In genomic region chr7:134056816-134057215, GRCh38 we compare ENCODE assay signal across 1 cellular context.
TF ChIP-seq lines count a peak whose summit lies in the region.

No MANE protein-coding gene starts in this region.

TF ChIP-seq in K562, 482 proteins besides CTCF, POLR2A, EP300 and RAD21 (continued from another document):
- peak; percentile 26; the same call in 1 of the 2 replicates for TF ChIP-seq ATF3 (IDR thresholded peaks at IDR 0.05)
- no peak for TF ChIP-seq ATF3 (CRISPR knock-in tag; conservative IDR thresholded peaks at IDR 0.05)
- TF ChIP-seq ZNF274 (IDR thresholded peaks at IDR 0.05; ENCODE audit: borderline replicate concordance, low read depth, low read length), result no peak
- no peak for TF ChIP-seq EP400 (IDR thresholded peaks at IDR 0.05)
- no peak for TF ChIP-seq ATF1 (CRISPR knock-in tag; IDR thresholded peaks at IDR 0.05)
- TF ChIP-seq ATF1 (tag; IDR thresholded peaks at IDR 0.05), result 0 out of 2 replicates have a peak, but pooled peaks have one; percentile 19
- TF ChIP-seq ATF2 (CRISPR knock-in tag; IDR thresholded peaks at IDR 0.05), result no peak
- TF ChIP-seq LEF1 (IDR thresholded peaks at IDR 0.05), result 0 out of 2 replicates have a peak, but pooled peaks have one; percentile 36
- TF ChIP-seq CREBBP (IDR thresholded peaks at IDR 0.05; ENCODE audit: low read depth, low read length), result no peak
- TF ChIP-seq TFAP4 (CRISPR knock-in tag; IDR thresholded peaks at IDR 0.05; ENCODE audit: borderline replicate concordance), result 0 out of 2 replicates have a peak, but pooled peaks have one; percentile 30
- peak; percentile 26; the same call in 1 of the 2 replicates for TF ChIP-seq TEAD4 (IDR thresholded peaks at IDR 0.05; ENCODE audit: low read length)
- no peak for TF ChIP-seq TEAD4 (CRISPR knock-in tag; IDR thresholded peaks at IDR 0.05; ENCODE audit: borderline replicate concordance)
- peak; percentile 73 for TF ChIP-seq DACH1 (IDR thresholded peaks at IDR 0.05; ENCODE audit: partially characterized antibody)
